Comparison of ENCODE assay signal across 8 cellular contexts in the genomic region with DNA sequence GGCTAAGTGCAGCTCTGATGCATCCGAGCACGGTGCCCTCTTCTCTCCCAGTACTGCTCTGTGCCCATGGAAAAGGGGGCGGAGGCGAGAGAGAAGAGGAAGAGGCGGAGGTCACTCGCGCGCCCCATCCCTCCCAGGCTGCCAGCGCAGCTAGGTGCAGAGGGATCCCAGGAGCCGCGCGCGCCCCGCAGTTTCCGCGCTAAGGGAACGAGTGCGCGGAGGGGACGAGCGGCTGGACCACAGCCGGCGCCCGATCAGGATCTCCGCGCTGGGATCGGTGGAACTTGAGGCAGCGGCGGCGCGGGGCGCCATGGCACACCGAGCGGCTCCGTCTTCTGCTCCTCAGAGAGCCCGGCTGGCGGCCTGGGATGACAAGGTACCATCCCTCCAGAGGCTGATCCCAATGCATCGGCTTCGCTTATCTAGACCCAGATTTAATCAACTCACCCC. TPM values are rescaled to one million over a fixed set of nuclear protein-coding genes. Genes with fewer than 3 reads are reported as not detected.
DNase-seq lines count a peak whose midpoint lies in the region; ATAC-seq and TF ChIP-seq lines count a peak whose summit lies in the region.

A gene with protein sequence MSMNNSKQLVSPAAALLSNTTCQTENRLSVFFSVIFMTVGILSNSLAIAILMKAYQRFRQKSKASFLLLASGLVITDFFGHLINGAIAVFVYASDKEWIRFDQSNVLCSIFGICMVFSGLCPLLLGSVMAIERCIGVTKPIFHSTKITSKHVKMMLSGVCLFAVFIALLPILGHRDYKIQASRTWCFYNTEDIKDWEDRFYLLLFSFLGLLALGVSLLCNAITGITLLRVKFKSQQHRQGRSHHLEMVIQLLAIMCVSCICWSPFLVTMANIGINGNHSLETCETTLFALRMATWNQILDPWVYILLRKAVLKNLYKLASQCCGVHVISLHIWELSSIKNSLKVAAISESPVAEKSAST (plus strand): TSS at position 114 of the 450 bp plus-strand sequence. CDS start 1,770 bp downstream, outside the sequence.

- H3K9me3 Mint-ChIP-seq in neural crest cell, result peaks cover 4% of the 10 kb centered on the region

- peak within 1 kb of the TSS; percentile 61 to 80 (median 78) for H3K27ac ChIP-seq in esophagus muscularis mucosa (replicated peaks in 1 of 4)

- no peak for TF ChIP-seq EP300 in esophagus muscularis mucosa (IDR thresholded peaks at IDR 0.05)

- WGBS in esophagus muscularis mucosa, result 0% methylated on average over 6 of the region's 39 CpGs

- H3K9me3 ChIP-seq in BE2C (no peaks in the 10 kb centered on the region), esophagus muscularis mucosa (no peaks in the 10 kb centered on the region)

- no peaks in the 10 kb centered on the region for H3K36me3 Mint-ChIP-seq in neural crest cell (ENCODE audit: low read depth)

- H3K4me1 ChIP-seq in BE2C, result no peaks in the 10 kb centered on the region
- H3K4me1 ChIP-seq in esophagus muscularis mucosa, result peaks cover 4 to 19% (median 14%) of the 10 kb centered on the region in 4 donors

- ATAC-seq in HG02678 (IDR thresholded peaks at IDR 0.05; ENCODE audit: unreplicated experiment), result no peak

- TF ChIP-seq POLR2A in esophagus muscularis mucosa (IDR thresholded peaks at IDR 0.05; ENCODE audit: low read depth), result no peak

- H3K4me3 ChIP-seq in BE2C (ENCODE audit: low read depth, low read length), result peak within 1 kb of the TSS; percentile 34
- H3K4me3 ChIP-seq in esophagus muscularis mucosa, result peak within 1 kb of the TSS; percentile 52 to 73 (median 60)

- DNase-seq in BE2C, result peak; percentile 16
- DNase-seq in NCI-H345 treated with DMSO at 0.1 percent for 48 hours (lab: John Stamatoyannopoulos, UW; ENCODE audit: unreplicated experiment), result peak; percentile 28
- DNase-seq in esophagus muscularis mucosa (ENCODE audit: extremely low spot score), result no peak
- peak; percentile 14 for DNase-seq in neural crest cell (ENCODE audit: low read depth, low spot score)
- no peak for DNase-seq in UCSD-AML1 (lab: John Stamatoyannopoulos, UW; ENCODE audit: unreplicated experiment)
- no peak for DNase-seq in OCI-M2 (lab: John Stamatoyannopoulos, UW; ENCODE audit: unreplicated experiment)
- DNase-seq in NK-92 (lab: John Stamatoyannopoulos, UW; ENCODE audit: unreplicated experiment), result no peak

- peak within 1 kb of the TSS; percentile 88 for H3K4me3 Mint-ChIP-seq in neural crest cell

- H3K27me3 Mint-ChIP-seq in neural crest cell (ENCODE audit: low read depth), result peaks cover 91% of the 10 kb centered on the region

- H3K36me3 ChIP-seq in BE2C (no peaks in the 10 kb centered on the region), esophagus muscularis mucosa (no peaks in the 10 kb centered on the region)

- H3K27me3 ChIP-seq in BE2C (peaks cover 15% of the 10 kb centered on the region), esophagus muscularis mucosa (peaks cover 0 to 13% (median 0%) of the 10 kb centered on the region in 4 donors)

- H3K4me1 Mint-ChIP-seq in neural crest cell, result peaks cover 15% of the 10 kb centered on the region

- no peak within 1 kb of the TSS for H3K27ac Mint-ChIP-seq in neural crest cell (ENCODE audit: unreplicated experiment)

- TF ChIP-seq CTCF in BE2C (IDR thresholded peaks at IDR 0.05; ENCODE audit: low read depth, low read length) (no peak), esophagus muscularis mucosa (IDR thresholded peaks at IDR 0.05) (no peak), neural crest cell (conservative IDR thresholded peaks at IDR 0.05) (no peak)

- intact Hi-C loops in esophagus muscularis mucosa (cut with DNase I), result no loop called here

RNA-seq across cellular contexts. Expression of the gene that starts here (rescaled TPM):
- not detected for polyA plus RNA-seq in BE2C (2012; ENCODE audit: insufficient read depth, insufficient read length, low read depth)
- total RNA-seq in esophagus muscularis mucosa, result 1 to 10 TPM; 2.1 to 3.8 (median 2.8) TPM
- 0.07 and 0.32 TPM in 2 replicates for total RNA-seq in neural crest cell

Comparison
In these comparisons a context has a peak if more than half of its experiments do, and no peak if none do; other contexts are left out.
1. Peak in DNase-seq in neural crest cell; RNA of the gene not detected or under 1 TPM.
2. DNase-seq: peak in BE2C (single experiment) and NCI-H345 treated with DMSO at 0.1 percent for 48 hours (single experiment); none in esophagus muscularis mucosa (single experiment), UCSD-AML1 (single experiment), OCI-M2 (single experiment) and NK-92 (single experiment).